Comparison of ENCODE assay signal across 23 cellular contexts in the genomic region with DNA sequence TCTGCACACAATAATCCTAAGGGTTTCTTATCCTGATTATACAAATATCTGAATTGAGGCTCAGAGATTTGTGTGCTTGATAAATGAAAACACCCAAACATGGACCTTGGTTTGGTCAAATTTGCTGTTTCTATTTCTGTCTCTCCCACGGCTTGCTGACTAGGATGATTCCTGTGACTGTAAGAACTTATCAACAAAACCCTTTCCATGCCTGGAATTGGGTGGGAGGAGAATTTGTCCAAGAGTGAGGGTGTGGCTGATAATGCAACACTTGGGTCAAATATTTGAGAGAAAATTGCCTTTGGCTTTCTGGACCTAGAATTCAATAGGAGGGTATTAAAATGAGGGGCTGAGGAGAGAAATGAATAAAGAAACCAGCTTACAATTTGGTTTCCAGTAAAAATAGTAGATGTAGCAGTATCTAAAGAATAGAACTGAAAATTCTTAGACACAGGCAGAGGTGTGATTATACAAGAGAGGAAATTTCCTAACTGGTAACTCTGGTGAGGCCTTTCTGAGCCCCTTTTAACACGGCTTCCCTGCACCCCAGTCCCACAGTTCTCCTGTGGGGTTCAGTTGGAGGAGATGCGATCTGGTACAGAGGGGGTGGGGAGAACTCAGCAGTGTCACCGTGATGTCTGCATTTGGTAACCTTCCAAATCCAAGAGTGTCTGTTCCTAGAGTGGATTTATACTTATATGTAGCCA. TPM values are rescaled to one million over a fixed set of nuclear protein-coding genes. Genes with fewer than 3 reads are reported as not detected.
"Had no signal": no experiment of that assay in that cellular context is flagged by ENCODE, and none has a peak within 500 bp of the region (broad histone marks: within the 10 kb centered on the region; RNA-seq: fewer than 3 reads in every experiment).

No MANE protein-coding gene starts in this region.

- DNase-seq: activated CD4-positive, alpha-beta T cell treated with anti-CD3 and anti-CD28 coated beads for 48 hours; activated CD4-positive, alpha-beta T cell treated with anti-CD3 and anti-CD28 coated beads, Interleukin-2, amount 50 U/mL, for 4 hours; activated CD4-positive, CD25-positive, alpha-beta regulatory T cell treated with anti-CD3 and anti-CD28 coated beads, Interleukin-2, amount 50 U/mL, for 72 hours; activated CD8-positive, alpha-beta memory T cell treated with anti-CD3 and anti-CD28 coated beads, Interleukin-2, amount 50 U/mL, for 48 hours; activated CD8-positive, alpha-beta T cell treated with anti-CD3 and anti-CD28 coated beads, Interleukin-2, amount 10 ng/mL, durations not matched to agents 7 days and 5 days; activated naive CD4-positive, alpha-beta T cell treated with anti-CD3 and anti-CD28 coated beads, Interleukin-2, amount 50 U/mL, for 16 hours; activated naive CD8-positive, alpha-beta T cell treated with anti-CD3 and anti-CD28 coated beads, Interleukin-2, amount 10 ng/mL, durations not matched to agents 7 days and 5 days; activated T-cell treated with anti-CD3 and anti-CD28 coated beads, Interleukin-2, amount 50 U/mL, for 1 hour; adrenal gland; aorta; body of pancreas; MG63; NCI-H1105; NCI-H1436; NCI-H2029 treated with DMSO at 0.1 percent for 48 hours; NCI-H524 treated with DMSO at 0.1 percent for 48 hours; NCI-H748 treated with DMSO at 0.1 percent for 48 hours; SIG-M5; T-helper 17 cell; T-helper 9 cell had no signal

- H3K9me3 ChIP-seq: adrenal gland, body of pancreas, MG63 had no signal

- ATAC-seq: activated CD8-positive, alpha-beta T cell treated with anti-CD3 and anti-CD28 coated beads, Interleukin-2, amount 10 ng/mL, durations not matched to agents 7 days and 5 days; body of pancreas; T-helper 17 cell; WTC11 had no signal

- H3K4me3 ChIP-seq: adrenal gland, body of pancreas, MG63 had no signal

- H3K27ac ChIP-seq: adrenal gland, body of pancreas had no signal

- H3K36me3 ChIP-seq: adrenal gland, MG63 had no signal

RNA-seq across cellular contexts. Expression of a gene that starts 48.1 kb away (rescaled TPM):
- total RNA-seq: activated CD8-positive, alpha-beta T cell treated with anti-CD3 and anti-CD28 coated beads, Interleukin-2, amount 10 ng/mL, durations not matched to agents 7 days and 5 days; activated naive CD8-positive, alpha-beta T cell treated with anti-CD3 and anti-CD28 coated beads, Interleukin-2, amount 10 ng/mL, durations not matched to agents 7 days and 5 days; aorta; OCI-LY7; RPMI7951; T-helper 17 cell had no signal
- polyA plus RNA-seq: aorta had no signal
